Comparison of ENCODE assay signal across 9 cellular contexts in the genomic region with DNA sequence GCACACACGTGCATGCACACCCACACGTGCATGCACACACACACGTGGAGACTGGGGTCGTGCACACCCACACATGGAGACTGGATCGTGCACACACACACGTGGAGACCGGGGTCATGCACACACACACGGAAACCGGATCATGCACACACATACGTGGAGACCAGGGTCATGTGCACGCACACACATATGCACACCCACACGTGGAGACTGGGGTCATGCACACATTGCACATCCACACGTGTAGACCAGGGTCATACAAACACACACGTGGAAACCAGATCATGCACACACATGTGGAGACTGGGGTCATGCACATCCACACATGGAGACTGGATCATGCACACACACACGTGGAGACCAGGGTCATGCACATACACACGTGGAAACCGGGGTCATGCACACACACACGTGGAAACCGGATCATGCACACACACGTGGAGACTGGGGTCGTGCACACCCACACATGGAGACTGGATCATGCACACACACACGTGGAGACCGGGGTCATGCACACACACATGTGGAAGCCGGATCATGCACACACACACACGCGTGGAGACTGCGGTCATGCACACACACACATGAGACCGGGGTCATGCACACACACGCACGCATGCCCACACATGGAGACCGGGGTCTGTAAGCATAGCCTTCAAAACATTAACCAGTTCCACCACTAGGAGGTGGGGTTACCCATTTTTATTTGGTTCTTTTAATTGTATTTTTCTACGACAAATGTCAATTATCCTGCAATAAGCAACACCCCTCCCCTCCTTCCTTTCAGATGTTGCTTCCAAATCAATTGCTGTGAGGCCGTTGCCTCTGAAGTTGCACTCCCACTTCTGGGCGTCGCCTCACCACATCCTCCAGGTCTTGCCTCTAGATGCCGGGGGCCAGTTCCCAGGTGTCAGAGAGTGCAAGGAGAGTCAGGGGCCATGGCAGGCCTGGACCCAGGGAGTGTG.
DNase-seq lines count a peak whose midpoint lies in the region; ATAC-seq and TF ChIP-seq lines count a peak whose summit lies in the region.
"Had no signal": no experiment of that assay in that cellular context is flagged by ENCODE, and none has a peak within 500 bp of the region (broad histone marks: within the 10 kb centered on the region; RNA-seq: fewer than 3 reads in every experiment).

No MANE protein-coding gene starts in this region.

- ATAC-seq in HG02938 (IDR thresholded peaks at IDR 0.05; ENCODE audit: unreplicated experiment) (no peak), HG02870 (IDR thresholded peaks at IDR 0.05; ENCODE audit: unreplicated experiment) (no peak)

- H3K27ac ChIP-seq in neural progenitor cell = no peak overlapping the region

- no peaks in the 10 kb centered on the region for H3K9me3 Mint-ChIP-seq in MCF 10A (ENCODE audit: unreplicated experiment)
- H3K9me3 Mint-ChIP-seq in neural progenitor cell = no peaks in the 10 kb centered on the region

- H2AFZ ChIP-seq in Loucy (ENCODE audit: low read length) (no peak overlapping the region), neural progenitor cell (replicated peaks) (no peak overlapping the region)

- DNase-seq in NCI-H1092 treated with DMSO at 0.1 percent for 48 hours (lab: John Stamatoyannopoulos, UW) = peak; percentile 17
- no peak for DNase-seq in NCI-H1092 (lab: John Stamatoyannopoulos, UW)
- DNase-seq in MCF 10A (ENCODE audit: unreplicated experiment) = no peak
- no peak for DNase-seq in neural progenitor cell (ENCODE audit: low spot score)
- DNase-seq in NCI-H2196 (lab: John Stamatoyannopoulos, UW; ENCODE audit: unreplicated experiment) = no peak

- no peak overlapping the region for H3K9ac ChIP-seq in Loucy (ENCODE audit: low read depth, low read length, poor library complexity, severe bottlenecking)
- no peak overlapping the region for H3K9ac ChIP-seq in neural progenitor cell

- H3K4me2 ChIP-seq in Loucy (ENCODE audit: low read depth, low read length, poor library complexity, severe bottlenecking) = no peak overlapping the region
- no peak overlapping the region for H3K4me2 ChIP-seq in neural progenitor cell

- no peak overlapping the region for H3K4me3 ChIP-seq in Loucy (ENCODE audit: low read length, poor library complexity, severe bottlenecking)
- no peak overlapping the region for H3K4me3 ChIP-seq in neural progenitor cell
- H3K4me3 ChIP-seq: skin epidermis had no signal

- H3K79me2 ChIP-seq in Loucy (ENCODE audit: insufficient read depth, low read length) (no peaks in the 10 kb centered on the region), neural progenitor cell (ENCODE audit: low read depth) (no peaks in the 10 kb centered on the region)

- H3K4me1 Mint-ChIP-seq in MCF 10A (ENCODE audit: insufficient read depth, unreplicated experiment) (no peaks in the 10 kb centered on the region), neural progenitor cell (peaks cover 45% of the 10 kb centered on the region)

- BruUV-seq in MCF 10A (replicated peaks; lab: Mats Ljungman, UMichigan) = no TSS peak

- H3K9me2 ChIP-seq in Loucy (replicated peaks; ENCODE audit: low read depth, low read length) = no peaks in the 10 kb centered on the region

- H3K36me3 Mint-ChIP-seq in MCF 10A (ENCODE audit: insufficient read depth, unreplicated experiment) (no peaks in the 10 kb centered on the region), neural progenitor cell (no peaks in the 10 kb centered on the region)

- intact Hi-C loops in MCF 10A (cut with micrococcal nuclease) = no loop called here

- H3K27ac Mint-ChIP-seq in MCF 10A (ENCODE audit: low read depth, unreplicated experiment) (no peak overlapping the region), neural progenitor cell (no peak overlapping the region)

- H3K36me3 ChIP-seq in Loucy (ENCODE audit: insufficient read depth, low read length) = no peaks in the 10 kb centered on the region
- no peaks in the 10 kb centered on the region for H3K36me3 ChIP-seq in neural progenitor cell

- H3K4me1 ChIP-seq in Loucy (ENCODE audit: insufficient read depth, low read length, poor library complexity, severe bottlenecking) (peaks cover 11% of the 10 kb centered on the region), neural progenitor cell (peaks cover 16% of the 10 kb centered on the region)

- H3K27me3 Mint-ChIP-seq in MCF 10A (ENCODE audit: insufficient read depth, unreplicated experiment) (no peaks in the 10 kb centered on the region), neural progenitor cell (ENCODE audit: insufficient read depth, low read depth) (peaks cover 14% of the 10 kb centered on the region)

- no peak overlapping the region for H3K4me3 Mint-ChIP-seq in MCF 10A (ENCODE audit: unreplicated experiment)
- H3K4me3 Mint-ChIP-seq in neural progenitor cell = peak overlapping the region; percentile 18

- no peaks in the 10 kb centered on the region for H3K27me3 ChIP-seq in Loucy (ENCODE audit: insufficient read depth, low read length, poor library complexity, severe bottlenecking)
- peaks cover under 1% of the 10 kb centered on the region for H3K27me3 ChIP-seq in neural progenitor cell

- POLR2A ChIA-PET in MCF 10A (lab: Yijun Ruan, JAX) = no interaction called here

- TF ChIP-seq CTCF in Loucy (conservative IDR thresholded peaks at IDR 0.05; ENCODE audit: low read length) (peak; percentile 51), MCF 10A (IDR thresholded peaks at IDR 0.05; ENCODE audit: unreplicated experiment) (peak; percentile 7), neural progenitor cell (IDR thresholded peaks at IDR 0.05) (peak; percentile 47)

- H4K20me1 ChIP-seq in Loucy (ENCODE audit: insufficient read depth, low read length, poor library complexity, severe bottlenecking) = no peaks in the 10 kb centered on the region
- no peaks in the 10 kb centered on the region for H4K20me1 ChIP-seq in neural progenitor cell (ENCODE audit: low read depth)

- CTCF ChIA-PET in MCF 10A (lab: Yijun Ruan, JAX) = no interaction called here

- H3F3A ChIP-seq in Loucy (ENCODE audit: low read depth) (no peaks in the 10 kb centered on the region), neural progenitor cell (ENCODE audit: low read depth) (peaks cover 5% of the 10 kb centered on the region)

- H3K9me3 ChIP-seq in Loucy (ENCODE audit: insufficient read depth, low read depth, low read length) (no peaks in the 10 kb centered on the region), neural progenitor cell (ENCODE audit: low read depth) (no peaks in the 10 kb centered on the region)
